Comparison of ENCODE assay signal across 8 cellular contexts in genomic region chr2:203225423-203226039, GRCh38. TPM values are rescaled to one million over a fixed set of nuclear protein-coding genes. Genes with fewer than 3 reads are reported as not detected.
A peak's percentile ranks its signal among the peaks of the same experiment; 100 is the strongest.
DNase-seq lines count a peak whose midpoint lies in the region; ATAC-seq and TF ChIP-seq lines count a peak whose summit lies in the region.

No MANE protein-coding gene starts in this region.

- no peak for TF ChIP-seq POLR2A in thyroid gland (IDR thresholded peaks at IDR 0.05)

- no peaks in the 10 kb centered on the region for H3K4me1 ChIP-seq in CD4-positive, CD25-positive, alpha-beta regulatory T cell (ENCODE audit: control insufficient read depth, insufficient read depth, low read length, poor library complexity, severe bottlenecking)
- H3K4me1 ChIP-seq in thyroid gland, result no peaks in the 10 kb centered on the region

- no peak overlapping the region for H3K4me3 Mint-ChIP-seq in CD4-positive, CD25-positive, alpha-beta regulatory T cell

- no peaks in the 10 kb centered on the region for H3K27me3 ChIP-seq in CD4-positive, CD25-positive, alpha-beta regulatory T cell (ENCODE audit: control insufficient read depth, insufficient read depth, low read length)
- H3K27me3 ChIP-seq in thyroid gland, result no peaks in the 10 kb centered on the region

- intact Hi-C loops in thyroid gland (cut with DNase I), result loop anchor here (10.0 kb wide), 1 partner anchor 589 kb away; no protein-coding TSS in a partner anchor

- H3K9me3 ChIP-seq in CD4-positive, CD25-positive, alpha-beta regulatory T cell (ENCODE audit: control insufficient read depth in 2 of 2, low read length in 2 of 2), result no peaks in the 10 kb centered on the region
- no peaks in the 10 kb centered on the region for H3K9me3 ChIP-seq in thyroid gland

- H3K4me1 Mint-ChIP-seq in CD4-positive, CD25-positive, alpha-beta regulatory T cell, result no peaks in the 10 kb centered on the region

- WGBS in thyroid gland, 2 donors, result 97% methylated on average over 2 of the region's 2 CpGs

- no peak overlapping the region for H3K4me3 ChIP-seq in CD4-positive, CD25-positive, alpha-beta regulatory T cell (ENCODE audit: low read depth, low read length)
- no peak overlapping the region for H3K4me3 ChIP-seq in thyroid gland (replicated peaks in 1 of 3)

- H3K36me3 ChIP-seq in CD4-positive, CD25-positive, alpha-beta regulatory T cell (ENCODE audit: control insufficient read depth, insufficient read depth, low read length), result no peaks in the 10 kb centered on the region
- no peaks in the 10 kb centered on the region for H3K36me3 ChIP-seq in thyroid gland

- peak; percentile 8 to 54 (median 44) for DNase-seq in CD4-positive, CD25-positive, alpha-beta regulatory T cell
- peak; percentile 11 for DNase-seq in NCI-H460 (ENCODE audit: extremely low read depth, low read depth)
- DNase-seq in activated naive CD4-positive, alpha-beta T cell treated with anti-CD3 and anti-CD28 coated beads, Interleukin-2, amount 50 U/mL, for 16 hours, result peak; percentile 28
- peak; percentile 59 for DNase-seq in islet precursor cell
- peak; percentile 13 to 28 for DNase-seq in thyroid gland
- no peak for DNase-seq in Ammon's horn (ENCODE audit: low spot score)

- H3K27ac ChIP-seq in CD4-positive, CD25-positive, alpha-beta regulatory T cell (ENCODE audit: insufficient read depth, low read length, poor library complexity, severe bottlenecking), result no peak overlapping the region
- no peak overlapping the region for H3K27ac ChIP-seq in thyroid gland

- peak; percentile 42 to 84 (median 50) for TF ChIP-seq CTCF in thyroid gland (IDR thresholded peaks at IDR 0.05)

- ATAC-seq in CD4-positive, CD25-positive, alpha-beta regulatory T cell (ENCODE audit: low read depth in 2 of 2), result peak; percentile 74 to 80
- ATAC-seq in GM19328 (IDR thresholded peaks at IDR 0.05; ENCODE audit: unreplicated experiment), result peak; percentile 67
- ATAC-seq in HG02884 (IDR thresholded peaks at IDR 0.05; ENCODE audit: unreplicated experiment), result no peak

- H3K27me3 Mint-ChIP-seq in CD4-positive, CD25-positive, alpha-beta regulatory T cell, result no peaks in the 10 kb centered on the region

- no peaks in the 10 kb centered on the region for H3K36me3 Mint-ChIP-seq in CD4-positive, CD25-positive, alpha-beta regulatory T cell

- H3K27ac Mint-ChIP-seq in CD4-positive, CD25-positive, alpha-beta regulatory T cell, result no peak overlapping the region

- peaks cover 0 to 3% (median 0%) of the 10 kb centered on the region in 7 donors for H3K9me3 Mint-ChIP-seq in CD4-positive, CD25-positive, alpha-beta regulatory T cell

RNA-seq across cellular contexts. Expression of gene CYP20A1, which starts 13.3 kb away (rescaled TPM):
- total RNA-seq in CD4-positive, CD25-positive, alpha-beta regulatory T cell, result 36.6 TPM
- polyA plus RNA-seq in CD4-positive, CD25-positive, alpha-beta regulatory T cell, result 10 to 100 TPM; 26.0 to 30.8 (median 28.2) TPM
- 27.1 and 32.4 TPM in 2 replicates for total RNA-seq in NCI-H460 (2014; rRNA removed; shearing (Covaris generic))
- polyA plus RNA-seq in NCI-H460 (2014; cell fraction: nucleus; rRNA removed), result 6.4 and 10.2 TPM in 2 replicates
- 10 to 100 TPM; 41.4 to 59.5 (median 48.2) TPM for total RNA-seq in thyroid gland
